Comparison of ENCODE assay signal across 28 cellular contexts in the genomic region with DNA sequence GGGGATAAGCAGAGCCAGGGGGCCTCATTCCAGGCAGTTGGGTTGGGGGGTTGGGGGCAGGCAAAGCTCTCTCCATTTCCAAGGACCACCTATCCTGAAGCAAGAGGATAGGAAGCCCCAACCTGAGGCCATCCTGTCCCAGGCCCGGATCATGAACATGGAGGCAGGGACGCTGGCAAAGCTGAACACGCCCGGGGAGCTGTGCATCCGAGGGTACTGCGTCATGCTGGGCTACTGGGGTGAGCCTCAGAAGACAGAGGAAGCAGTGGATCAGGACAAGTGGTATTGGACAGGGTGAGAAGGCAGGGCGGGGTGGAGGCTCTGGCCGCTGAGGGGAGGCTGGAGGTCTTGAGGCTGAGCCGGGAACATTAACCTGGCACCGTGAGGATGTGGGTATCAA. TPM values are rescaled to one million over a fixed set of nuclear protein-coding genes. Genes with fewer than 3 reads are reported as not detected.
"Had no signal": no experiment of that assay in that cellular context is flagged by ENCODE, and none has a peak within 500 bp of the region (broad histone marks: within the 10 kb centered on the region; RNA-seq: fewer than 3 reads in every experiment).

No MANE protein-coding gene starts in this region.

- H3K36me3 ChIP-seq: WERI-Rb-1 had no signal

- DNase-seq: activated CD4-positive, alpha-beta T cell treated with anti-CD3 and anti-CD28 coated beads for 4 hours; activated CD8-positive, alpha-beta memory T cell treated with anti-CD3 and anti-CD28 coated beads, Interleukin-2, amount 50 U/mL, for 4 hours; activated CD8-positive, alpha-beta T cell treated with anti-CD3 and anti-CD28 coated beads for 36 hours; activated gamma-delta T cell treated with Interleukin-2 at 50 U/mL for 16 hours; activated naive CD8-positive, alpha-beta T cell treated with anti-CD3 and anti-CD28 coated beads for 36 hours; activated T-cell treated with anti-CD3 and anti-CD28 coated beads, Interleukin-2, amount 50 U/mL, for 72 hours; KG1; NCI-H1048; NCI-H146; NCI-H1930; NCI-H2107; NCI-H226; NCI-H526; RPMI8226; T-cell; WERI-Rb-1 had no signal

- H3K4me3 Mint-ChIP-seq: activated CD8-positive, alpha-beta T cell treated with anti-CD3 and anti-CD28 coated beads for 36 hours; activated naive CD4-positive, alpha-beta T cell treated with anti-CD3 and anti-CD28 coated beads, Interleukin-2, amount 10 ng/mL, durations not matched to agents 7 days and 5 days; activated naive CD8-positive, alpha-beta T cell treated with anti-CD3 and anti-CD28 coated beads for 36 hours; activated T-cell treated with anti-CD3 and anti-CD28 coated beads, Interleukin-2, amount 50 U/mL, for 72 hours; T-cell had no signal

- ATAC-seq: activated CD4-positive, CD25-positive, alpha-beta regulatory T cell treated with anti-CD3 and anti-CD28 coated beads, Interleukin-2, amount 50 U/mL, for 24 hours; activated CD8-positive, alpha-beta T cell treated with anti-CD3 and anti-CD28 coated beads for 36 hours; activated T-cell treated with anti-CD3 and anti-CD28 coated beads, Interleukin-2, amount 50 U/mL, for 72 hours; Panc1; Right ventricle myocardium inferior; T-cell had no signal

- H3K36me3 Mint-ChIP-seq: activated naive CD4-positive, alpha-beta T cell treated with anti-CD3 and anti-CD28 coated beads, Interleukin-2, amount 10 ng/mL, durations not matched to agents 7 days and 5 days; activated naive CD8-positive, alpha-beta T cell treated with anti-CD3 and anti-CD28 coated beads for 36 hours had no signal

- H3K4me3 ChIP-seq: SK-N-MC had no signal

- H3K27ac ChIP-seq: SK-N-MC, WERI-Rb-1 had no signal

- H3K9me3 Mint-ChIP-seq: activated CD8-positive, alpha-beta T cell treated with anti-CD3 and anti-CD28 coated beads for 36 hours; activated naive CD4-positive, alpha-beta T cell treated with anti-CD3 and anti-CD28 coated beads, Interleukin-2, amount 10 ng/mL, durations not matched to agents 7 days and 5 days; activated naive CD8-positive, alpha-beta T cell treated with anti-CD3 and anti-CD28 coated beads for 36 hours; activated T-cell treated with anti-CD3 and anti-CD28 coated beads, Interleukin-2, amount 50 U/mL, for 72 hours; activated T-helper 2 cell treated with anti-CD3 and anti-CD28 coated beads, Interferon-gamma antibody, Interleukin-2, Interleukin-4, amounts not matched to agents 10 μg/mL and 5 μg/mL and 100 μg/mL, durations not matched to agents 14 hours and 24 hours and 36 hours; IgD-negative memory B cell; T-cell had no signal

- H3K27ac Mint-ChIP-seq: activated CD8-positive, alpha-beta T cell treated with anti-CD3 and anti-CD28 coated beads for 36 hours; activated naive CD4-positive, alpha-beta T cell treated with anti-CD3 and anti-CD28 coated beads, Interleukin-2, amount 10 ng/mL, durations not matched to agents 7 days and 5 days; activated naive CD8-positive, alpha-beta T cell treated with anti-CD3 and anti-CD28 coated beads for 36 hours; activated T-cell treated with anti-CD3 and anti-CD28 coated beads, Interleukin-2, amount 50 U/mL, for 72 hours; activated T-helper 2 cell treated with anti-CD3 and anti-CD28 coated beads, Interferon-gamma antibody, Interleukin-2, Interleukin-4, amounts not matched to agents 10 μg/mL and 5 μg/mL and 100 μg/mL, durations not matched to agents 14 hours and 24 hours and 36 hours; IgD-negative memory B cell; T-cell had no signal

RNA-seq across cellular contexts. Expression of a gene that starts 3.6 kb away (rescaled TPM):
- total RNA-seq: activated CD8-positive, alpha-beta T cell treated with anti-CD3 and anti-CD28 coated beads for 36 hours; activated naive CD8-positive, alpha-beta T cell treated with anti-CD3 and anti-CD28 coated beads for 36 hours; activated T-cell treated with anti-CD3 and anti-CD28 coated beads, Interleukin-2, amount 50 U/mL, for 72 hours; activated T-helper 2 cell treated with anti-CD3 and anti-CD28 coated beads, Interferon-gamma antibody, Interleukin-2, Interleukin-4, amounts not matched to agents 10 μg/mL and 5 μg/mL and 100 μg/mL, durations not matched to agents 14 hours and 24 hours and 36 hours; LHCN-M2; M059J; NCI-H460; OCI-LY7; T-cell; T-helper 2 cell treated with Interferon-gamma antibody and Interleukin-4, amounts not matched to agents 100 ng/mL and 5 ng/mL, for 36 hours had no signal

RNA-seq across cellular contexts. Expression of a gene that starts 36.0 kb away (rescaled TPM):
- total RNA-seq: M059J had no signal
